ENCODE assay signal across 10 cellular contexts in the genomic region with DNA sequence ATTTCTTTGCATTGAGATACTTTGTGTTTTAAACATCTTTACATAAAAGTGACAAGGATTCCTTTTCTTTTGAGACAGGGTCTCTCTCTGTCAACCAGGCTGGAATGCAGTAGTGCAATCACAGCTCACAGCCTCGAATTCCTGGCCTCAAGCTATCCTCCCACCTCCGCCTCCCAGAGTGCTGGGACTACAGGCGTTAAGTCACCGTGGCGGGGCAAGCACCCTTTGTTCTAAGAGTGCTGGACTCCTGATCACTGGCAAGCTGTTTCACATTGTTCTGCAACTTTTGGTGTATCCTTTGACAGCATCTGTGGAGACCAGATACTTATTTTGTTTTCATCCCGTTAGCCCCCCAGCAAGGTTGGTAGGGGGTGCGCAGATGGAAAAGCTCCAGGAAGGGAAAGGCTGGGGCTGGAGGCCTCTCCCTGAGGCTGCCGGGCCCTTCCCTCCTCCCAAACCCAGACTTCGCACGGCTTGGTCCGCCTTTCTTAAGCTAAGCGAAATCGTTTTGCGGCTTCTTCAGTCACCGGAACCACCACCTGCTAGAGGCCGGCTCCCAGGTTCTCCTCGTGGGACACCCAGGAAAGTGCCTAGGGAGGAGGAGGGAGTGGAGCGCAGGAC. TPM values are rescaled to one million over a fixed set of nuclear protein-coding genes. Genes with fewer than 3 reads are reported as not detected.
DNase-seq lines count a peak whose midpoint lies in the region; ATAC-seq and TF ChIP-seq lines count a peak whose summit lies in the region.
"Had no signal": no experiment of that assay in that cellular context is flagged by ENCODE, and none has a peak within 500 bp of the region (broad histone marks: within the 10 kb centered on the region; RNA-seq: fewer than 3 reads in every experiment).

No MANE protein-coding gene starts in this region.

- intact Hi-C loops in tibial artery (cut with DNase I; ENCODE audit: low total_unique reads): no loop called here

- TF ChIP-seq CTCF in cardiac fibroblast (IDR thresholded peaks at IDR 0.05; ENCODE audit: low read depth, low read length) (no peak), lung (IDR thresholded peaks at IDR 0.05; ENCODE audit: control extremely low read depth, extremely low read depth) (no peak), tibial artery (IDR thresholded peaks at IDR 0.05) (no peak)

- H3K27ac ChIP-seq in lung (ENCODE audit: low read depth in 1 of 2, low read length in 1 of 2): peak overlapping the region in 1 of 2 donors; percentile 92
- no peak overlapping the region for H3K27ac ChIP-seq in tibial artery

- no peak for DNase-seq in activated T-cell treated with anti-CD3 and anti-CD28 coated beads, Interleukin-2, amount 50 U/mL, for 4 hours
- no peak for DNase-seq in activated T-cell treated with anti-CD3 and anti-CD28 coated beads, Interleukin-2, amount 50 U/mL, for 1 hour
- DNase-seq in cardiac fibroblast (ENCODE audit: low read depth in 2 of 2): no peak
- no peak for DNase-seq in lung (ENCODE audit: low spot score)
- DNase-seq in tibial artery: no peak
- no peak for DNase-seq in A172 (ENCODE audit: low spot score)
- no peak for DNase-seq in SW 1271 (lab: John Stamatoyannopoulos, UW)
- DNase-seq in cerebellar nuclear complex (lab: John Stamatoyannopoulos, UW): no peak
- DNase-seq: DMS79 treated with DMSO at 0.1 percent for 48 hours had no signal

- H3K27me3 ChIP-seq in lung (ENCODE audit: control insufficient read depth, insufficient read depth) (no peaks in the 10 kb centered on the region), tibial artery (peaks cover 0 to 47% of the 10 kb centered on the region in 2 donors)

- H3K9me3 Mint-ChIP-seq in activated T-cell treated with anti-CD3 and anti-CD28 coated beads, Interleukin-2, amount 50 U/mL, for 4 hours: no peaks in the 10 kb centered on the region

- H3K4me3 ChIP-seq in cardiac fibroblast (replicated peaks in 1 of 2; ENCODE audit: low read depth in 2 of 2, low read length in 2 of 2): peak overlapping the region; percentile 47
- H3K4me3 ChIP-seq in lung: peak overlapping the region; percentile 68
- peak overlapping the region; percentile 46 to 63 for H3K4me3 ChIP-seq in tibial artery

- 22 to 25% methylated on average over 17 to 18 of the region's 18 CpGs for WGBS in lung, 2 donors

- peaks cover 10% of the 10 kb centered on the region for H3K4me1 Mint-ChIP-seq in activated T-cell treated with anti-CD3 and anti-CD28 coated beads, Interleukin-2, amount 50 U/mL, for 4 hours (ENCODE audit: low read depth)

- H3K4me1 ChIP-seq in lung (ENCODE audit: control insufficient read depth in 2 of 2, insufficient read depth in 2 of 2, low read length in 2 of 2): peaks cover 0 to 5% of the 10 kb centered on the region in 2 donors
- H3K4me1 ChIP-seq in tibial artery: peaks cover 4 to 25% (median 19%) of the 10 kb centered on the region in 4 donors

- H3K36me3 ChIP-seq in lung (ENCODE audit: control insufficient read depth in 2 of 2, insufficient read depth in 2 of 2, low read length in 2 of 2) (no peaks in the 10 kb centered on the region), tibial artery (no peaks in the 10 kb centered on the region)

- H3K9me3 ChIP-seq in lung (ENCODE audit: control insufficient read depth in 2 of 2, insufficient read depth in 1 of 2, low read length in 1 of 2) (no peaks in the 10 kb centered on the region), tibial artery (no peaks in the 10 kb centered on the region)

- H3K4me3 Mint-ChIP-seq in activated T-cell treated with anti-CD3 and anti-CD28 coated beads, Interleukin-2, amount 50 U/mL, for 4 hours: peak overlapping the region; percentile 65

- H3K36me3 Mint-ChIP-seq in activated T-cell treated with anti-CD3 and anti-CD28 coated beads, Interleukin-2, amount 50 U/mL, for 4 hours (ENCODE audit: insufficient read depth): no peaks in the 10 kb centered on the region

- ATAC-seq in activated T-cell treated with anti-CD3 and anti-CD28 coated beads, Interleukin-2, amount 50 U/mL, for 4 hours: peak in 1 of 2 donors; percentile 4
- no peak for ATAC-seq in lung (ENCODE audit: insufficient read depth, low FRiP score)

- H3K27me3 Mint-ChIP-seq in activated T-cell treated with anti-CD3 and anti-CD28 coated beads, Interleukin-2, amount 50 U/mL, for 4 hours (ENCODE audit: low read depth): peaks cover 51% of the 10 kb centered on the region

RNA-seq across cellular contexts. Expression of gene ST6GALNAC2, which starts 1.1 kb away (rescaled TPM):
- not detected for total RNA-seq in activated T-cell treated with anti-CD3 and anti-CD28 coated beads, Interleukin-2, amount 50 U/mL, for 4 hours
- total RNA-seq in lung: 10 to 100 TPM; 20.8 to 38.0 TPM
- 10 to 100 TPM; 12.1 to 15.4 TPM for polyA plus RNA-seq in lung
- 5.1 and 6.8 TPM in 2 replicates for total RNA-seq in A172 (2014; rRNA removed; shearing (Covaris generic))
- total RNA-seq: lung microvascular endothelial cell had no signal

RNA-seq across cellular contexts. Expression of gene PRCD, which starts 44.7 kb away (rescaled TPM):
- total RNA-seq in activated T-cell treated with anti-CD3 and anti-CD28 coated beads, Interleukin-2, amount 50 U/mL, for 4 hours: not detected
- 10 to 100 TPM in 1 of 2 donors, 1 to 10 TPM in 1; 3.3 to 11.3 TPM for total RNA-seq in lung
- polyA plus RNA-seq in lung: 1 to 10 TPM; 2.0 to 7.9 TPM
- not detected in 2 replicates for total RNA-seq in A172 (2014; rRNA removed; shearing (Covaris generic))

RNA-seq across cellular contexts. Expression of gene CYGB, which starts 47.0 kb away (rescaled TPM):
- total RNA-seq in activated T-cell treated with anti-CD3 and anti-CD28 coated beads, Interleukin-2, amount 50 U/mL, for 4 hours: not detected
- 10 to 100 TPM; 15.9 to 20.0 TPM for total RNA-seq in lung
- 10 to 100 TPM; 21.4 to 30.4 TPM for polyA plus RNA-seq in lung
- 0.05 and 1.1 TPM in 2 replicates for total RNA-seq in A172 (2014; rRNA removed; shearing (Covaris generic))

RNA-seq across cellular contexts. Expression of gene ST6GALNAC1, which starts 59.0 kb away (rescaled TPM):
- total RNA-seq in activated T-cell treated with anti-CD3 and anti-CD28 coated beads, Interleukin-2, amount 50 U/mL, for 4 hours: 1 to 10 TPM in 1 of 3 donors, under 1 TPM in 2; 0.57 to 1.1 (median 0.63) TPM
- 10 to 100 TPM; 22.5 to 24.9 TPM for total RNA-seq in lung
- polyA plus RNA-seq in lung: 10 to 100 TPM; 13.9 to 19.3 TPM
- total RNA-seq in A172 (2014; rRNA removed; shearing (Covaris generic)): not detected in 2 replicates
- total RNA-seq: lung microvascular endothelial cell had no signal
